1 cellular context compared by ENCODE assay signal in the genomic region with DNA sequence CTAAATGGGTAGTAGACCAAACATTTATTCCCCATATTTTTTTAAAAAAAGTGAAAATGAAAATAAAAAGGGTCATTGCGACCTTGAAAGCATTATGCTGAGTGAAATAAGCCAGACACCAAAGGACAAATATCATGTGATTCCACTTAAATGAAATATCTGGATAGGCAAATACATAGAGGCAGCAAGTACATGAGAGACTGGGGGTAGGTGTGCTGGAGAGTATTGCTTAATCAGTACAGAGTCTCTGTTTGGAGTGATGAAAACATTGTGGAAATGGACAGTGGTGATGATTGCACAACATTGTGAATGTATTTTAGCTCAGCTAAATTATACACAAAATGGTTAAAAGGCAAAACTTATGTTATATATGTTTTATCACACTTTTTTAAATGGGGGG.
TF ChIP-seq lines count a peak whose summit lies in the region.

No MANE protein-coding gene starts in this region.

TF ChIP-seq in HepG2, 621 proteins besides CTCF, POLR2A, EP300 and RAD21 (continued from another document and continues in another):
- TF ChIP-seq, protein P1, sequence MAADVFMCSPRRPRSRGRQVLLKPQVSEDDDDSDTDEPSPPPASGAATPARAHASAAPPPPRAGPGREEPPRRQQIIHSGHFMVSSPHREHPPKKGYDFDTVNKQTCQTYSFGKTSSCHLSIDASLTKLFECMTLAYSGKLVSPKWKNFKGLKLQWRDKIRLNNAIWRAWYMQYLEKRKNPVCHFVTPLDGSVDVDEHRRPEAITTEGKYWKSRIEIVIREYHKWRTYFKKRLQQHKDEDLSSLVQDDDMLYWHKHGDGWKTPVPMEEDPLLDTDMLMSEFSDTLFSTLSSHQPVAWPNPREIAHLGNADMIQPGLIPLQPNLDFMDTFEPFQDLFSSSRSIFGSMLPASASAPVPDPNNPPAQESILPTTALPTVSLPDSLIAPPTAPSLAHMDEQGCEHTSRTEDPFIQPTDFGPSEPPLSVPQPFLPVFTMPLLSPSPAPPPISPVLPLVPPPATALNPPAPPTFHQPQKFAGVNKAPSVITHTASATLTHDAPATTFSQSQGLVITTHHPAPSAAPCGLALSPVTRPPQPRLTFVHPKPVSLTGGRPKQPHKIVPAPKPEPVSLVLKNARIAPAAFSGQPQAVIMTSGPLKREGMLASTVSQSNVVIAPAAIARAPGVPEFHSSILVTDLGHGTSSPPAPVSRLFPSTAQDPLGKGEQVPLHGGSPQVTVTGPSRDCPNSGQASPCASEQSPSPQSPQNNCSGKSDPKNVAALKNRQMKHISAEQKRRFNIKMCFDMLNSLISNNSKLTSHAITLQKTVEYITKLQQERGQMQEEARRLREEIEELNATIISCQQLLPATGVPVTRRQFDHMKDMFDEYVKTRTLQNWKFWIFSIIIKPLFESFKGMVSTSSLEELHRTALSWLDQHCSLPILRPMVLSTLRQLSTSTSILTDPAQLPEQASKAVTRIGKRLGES (CRISPR knock-in tag; IDR thresholded peaks at IDR 0.05; ENCODE audit: borderline replicate concordance) = no peak
- 0 out of 2 replicates have a peak, but pooled peaks have one; percentile 30 for TF ChIP-seq ZNF44 (CRISPR knock-in tag; IDR thresholded peaks at IDR 0.05)
- peak; percentile 82; the same call in 1 of the 2 replicates for TF ChIP-seq ETV5 (CRISPR knock-in tag; IDR thresholded peaks at IDR 0.05; ENCODE audit: borderline replicate concordance)
- TF ChIP-seq, protein P2, sequence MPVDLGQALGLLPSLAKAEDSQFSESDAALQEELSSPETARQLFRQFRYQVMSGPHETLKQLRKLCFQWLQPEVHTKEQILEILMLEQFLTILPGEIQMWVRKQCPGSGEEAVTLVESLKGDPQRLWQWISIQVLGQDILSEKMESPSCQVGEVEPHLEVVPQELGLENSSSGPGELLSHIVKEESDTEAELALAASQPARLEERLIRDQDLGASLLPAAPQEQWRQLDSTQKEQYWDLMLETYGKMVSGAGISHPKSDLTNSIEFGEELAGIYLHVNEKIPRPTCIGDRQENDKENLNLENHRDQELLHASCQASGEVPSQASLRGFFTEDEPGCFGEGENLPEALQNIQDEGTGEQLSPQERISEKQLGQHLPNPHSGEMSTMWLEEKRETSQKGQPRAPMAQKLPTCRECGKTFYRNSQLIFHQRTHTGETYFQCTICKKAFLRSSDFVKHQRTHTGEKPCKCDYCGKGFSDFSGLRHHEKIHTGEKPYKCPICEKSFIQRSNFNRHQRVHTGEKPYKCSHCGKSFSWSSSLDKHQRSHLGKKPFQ (CRISPR knock-in tag; IDR thresholded peaks at IDR 0.05; ENCODE audit: insufficient replicate concordance) = no peak
- TF ChIP-seq ERF (CRISPR knock-in tag; IDR thresholded peaks at IDR 0.05) = 0 out of 2 replicates have a peak, but pooled peaks have one; percentile 38
- TF ChIP-seq KDM6A (CRISPR knock-in tag; IDR thresholded peaks at IDR 0.05; ENCODE audit: low read depth) = peak; percentile 50; the same call in 1 of the 2 replicates
- TF ChIP-seq LCORL (IDR thresholded peaks at IDR 0.05) = 0 out of 2 replicates have a peak, but pooled peaks have one; percentile 27
- TF ChIP-seq LCORL (CRISPR knock-in tag; IDR thresholded peaks at IDR 0.05) = no peak
- no peak for TF ChIP-seq ZNF232 (CRISPR knock-in tag; IDR thresholded peaks at IDR 0.05; ENCODE audit: borderline replicate concordance)
- peak; percentile 94 for TF ChIP-seq FOXA3 (CRISPR knock-in tag; IDR thresholded peaks at IDR 0.05)
- peak; percentile 96 for TF ChIP-seq HNF4G (IDR thresholded peaks at IDR 0.05; ENCODE audit: borderline replicate concordance, low read depth, low read length)
- TF ChIP-seq HNF4G (CRISPR knock-in tag; IDR thresholded peaks at IDR 0.05; ENCODE audit: borderline replicate concordance, low read depth) = peak; percentile 77
- TF ChIP-seq DNMT3B (CRISPR knock-in tag; conservative IDR thresholded peaks at IDR 0.05) = 0 out of 2 replicates have a peak, but pooled peaks have one; percentile 26
- TF ChIP-seq CBX1 (IDR thresholded peaks at IDR 0.05; ENCODE audit: low read depth) = no peak
- no peak for TF ChIP-seq IKZF4 (CRISPR knock-in tag; IDR thresholded peaks at IDR 0.05; ENCODE audit: borderline replicate concordance, low read depth, not compliant biosample characterization)
- no peak for TF ChIP-seq ZSCAN25 (CRISPR knock-in tag; IDR thresholded peaks at IDR 0.05)
- no peak for TF ChIP-seq EED (CRISPR knock-in tag; IDR thresholded peaks at IDR 0.05)
- no peak for TF ChIP-seq HNRNPL (IDR thresholded peaks at IDR 0.05; ENCODE audit: low read depth, low read length)
- no peak for TF ChIP-seq SRY (CRISPR knock-in tag; IDR thresholded peaks at IDR 0.05)
- TF ChIP-seq ZFX (CRISPR knock-in tag; IDR thresholded peaks at IDR 0.05; ENCODE audit: low read depth) = no peak
- TF ChIP-seq, protein P3, sequence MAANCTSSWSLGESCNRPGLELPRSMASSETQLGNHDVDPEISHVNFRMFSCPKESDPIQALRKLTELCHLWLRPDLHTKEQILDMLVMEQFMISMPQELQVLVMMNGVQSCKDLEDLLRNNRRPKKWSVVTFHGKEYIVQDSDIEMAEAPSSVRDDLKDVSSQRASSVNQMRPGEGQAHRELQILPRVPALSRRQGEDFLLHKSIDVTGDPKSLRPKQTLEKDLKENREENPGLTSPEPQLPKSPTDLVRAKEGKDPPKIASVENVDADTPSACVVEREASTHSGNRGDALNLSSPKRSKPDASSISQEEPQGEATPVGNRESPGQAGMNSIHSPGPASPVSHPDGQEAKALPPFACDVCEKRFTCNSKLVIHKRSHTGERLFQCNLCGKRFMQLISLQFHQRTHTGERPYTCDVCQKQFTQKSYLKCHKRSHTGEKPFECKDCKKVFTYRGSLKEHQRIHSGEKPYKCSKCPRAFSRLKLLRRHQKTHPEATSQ (CRISPR knock-in tag; IDR thresholded peaks at IDR 0.05; ENCODE audit: borderline replicate concordance) = peak; percentile 94; the same call in 1 of the 2 replicates
- TF ChIP-seq ZNF660 (CRISPR knock-in tag; IDR thresholded peaks at IDR 0.05; ENCODE audit: borderline replicate concordance, low read depth) = no peak
- TF ChIP-seq, protein P4, sequence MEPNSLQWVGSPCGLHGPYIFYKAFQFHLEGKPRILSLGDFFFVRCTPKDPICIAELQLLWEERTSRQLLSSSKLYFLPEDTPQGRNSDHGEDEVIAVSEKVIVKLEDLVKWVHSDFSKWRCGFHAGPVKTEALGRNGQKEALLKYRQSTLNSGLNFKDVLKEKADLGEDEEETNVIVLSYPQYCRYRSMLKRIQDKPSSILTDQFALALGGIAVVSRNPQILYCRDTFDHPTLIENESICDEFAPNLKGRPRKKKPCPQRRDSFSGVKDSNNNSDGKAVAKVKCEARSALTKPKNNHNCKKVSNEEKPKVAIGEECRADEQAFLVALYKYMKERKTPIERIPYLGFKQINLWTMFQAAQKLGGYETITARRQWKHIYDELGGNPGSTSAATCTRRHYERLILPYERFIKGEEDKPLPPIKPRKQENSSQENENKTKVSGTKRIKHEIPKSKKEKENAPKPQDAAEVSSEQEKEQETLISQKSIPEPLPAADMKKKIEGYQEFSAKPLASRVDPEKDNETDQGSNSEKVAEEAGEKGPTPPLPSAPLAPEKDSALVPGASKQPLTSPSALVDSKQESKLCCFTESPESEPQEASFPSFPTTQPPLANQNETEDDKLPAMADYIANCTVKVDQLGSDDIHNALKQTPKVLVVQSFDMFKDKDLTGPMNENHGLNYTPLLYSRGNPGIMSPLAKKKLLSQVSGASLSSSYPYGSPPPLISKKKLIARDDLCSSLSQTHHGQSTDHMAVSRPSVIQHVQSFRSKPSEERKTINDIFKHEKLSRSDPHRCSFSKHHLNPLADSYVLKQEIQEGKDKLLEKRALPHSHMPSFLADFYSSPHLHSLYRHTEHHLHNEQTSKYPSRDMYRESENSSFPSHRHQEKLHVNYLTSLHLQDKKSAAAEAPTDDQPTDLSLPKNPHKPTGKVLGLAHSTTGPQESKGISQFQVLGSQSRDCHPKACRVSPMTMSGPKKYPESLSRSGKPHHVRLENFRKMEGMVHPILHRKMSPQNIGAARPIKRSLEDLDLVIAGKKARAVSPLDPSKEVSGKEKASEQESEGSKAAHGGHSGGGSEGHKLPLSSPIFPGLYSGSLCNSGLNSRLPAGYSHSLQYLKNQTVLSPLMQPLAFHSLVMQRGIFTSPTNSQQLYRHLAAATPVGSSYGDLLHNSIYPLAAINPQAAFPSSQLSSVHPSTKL (CRISPR knock-in tag; IDR thresholded peaks at IDR 0.05) = peak; percentile 94
- peak; percentile 64 for TF ChIP-seq PITX1 (CRISPR knock-in tag; IDR thresholded peaks at IDR 0.05)
- no peak for TF ChIP-seq SP1 (IDR thresholded peaks at IDR 0.05)
- TF ChIP-seq SP1 (CRISPR knock-in tag; IDR thresholded peaks at IDR 0.05) = no peak
- TF ChIP-seq IRF2 (CRISPR knock-in tag; IDR thresholded peaks at IDR 0.05) = peak; percentile 85
- no peak for TF ChIP-seq ZNF256 (CRISPR knock-in tag; conservative IDR thresholded peaks at IDR 0.05)
- peak; percentile 84; the same call in 1 of the 2 replicates for TF ChIP-seq MED13 (CRISPR knock-in tag; IDR thresholded peaks at IDR 0.05)
- TF ChIP-seq ZNF136 (CRISPR knock-in tag; IDR thresholded peaks at IDR 0.05; ENCODE audit: low read depth) = peak; percentile 92; the same call in 1 of the 2 replicates
- TF ChIP-seq PHF5A (CRISPR knock-in tag; IDR thresholded peaks at IDR 0.05; ENCODE audit: low read depth, unreplicated experiment) = peak; percentile 73
- no peak for TF ChIP-seq HMGA1 (CRISPR knock-in tag; conservative IDR thresholded peaks at IDR 0.05)
- TF ChIP-seq SSRP1 (CRISPR knock-in tag; IDR thresholded peaks at IDR 0.05) = peak; percentile 89; the same call in 1 of the 2 replicates
- peak; percentile 78; the same call in 1 of the 2 replicates for TF ChIP-seq FOXK1 (CRISPR knock-in tag; IDR thresholded peaks at IDR 0.05; ENCODE audit: borderline replicate concordance, low read depth)
- TF ChIP-seq SOX6 (IDR thresholded peaks at IDR 0.05) = no peak
- TF ChIP-seq SOX6 (CRISPR knock-in tag; IDR thresholded peaks at IDR 0.05) = peak; percentile 89
- no peak for TF ChIP-seq HES4 (CRISPR knock-in tag; IDR thresholded peaks at IDR 0.05; ENCODE audit: borderline replicate concordance)
- TF ChIP-seq ZNF652 (CRISPR knock-in tag; IDR thresholded peaks at IDR 0.05; ENCODE audit: borderline replicate concordance, low read depth) = peak; percentile 82
- TF ChIP-seq, protein P5, sequence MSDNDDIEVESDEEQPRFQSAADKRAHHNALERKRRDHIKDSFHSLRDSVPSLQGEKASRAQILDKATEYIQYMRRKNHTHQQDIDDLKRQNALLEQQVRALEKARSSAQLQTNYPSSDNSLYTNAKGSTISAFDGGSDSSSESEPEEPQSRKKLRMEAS (IDR thresholded peaks at IDR 0.05) = peak; percentile 51
- no peak for TF ChIP-seq ZNF33A (CRISPR knock-in tag; IDR thresholded peaks at IDR 0.05; ENCODE audit: borderline replicate concordance)
- peak; percentile 94 for TF ChIP-seq SMAD3 (CRISPR knock-in tag; IDR thresholded peaks at IDR 0.05)
- TF ChIP-seq, protein P6, sequence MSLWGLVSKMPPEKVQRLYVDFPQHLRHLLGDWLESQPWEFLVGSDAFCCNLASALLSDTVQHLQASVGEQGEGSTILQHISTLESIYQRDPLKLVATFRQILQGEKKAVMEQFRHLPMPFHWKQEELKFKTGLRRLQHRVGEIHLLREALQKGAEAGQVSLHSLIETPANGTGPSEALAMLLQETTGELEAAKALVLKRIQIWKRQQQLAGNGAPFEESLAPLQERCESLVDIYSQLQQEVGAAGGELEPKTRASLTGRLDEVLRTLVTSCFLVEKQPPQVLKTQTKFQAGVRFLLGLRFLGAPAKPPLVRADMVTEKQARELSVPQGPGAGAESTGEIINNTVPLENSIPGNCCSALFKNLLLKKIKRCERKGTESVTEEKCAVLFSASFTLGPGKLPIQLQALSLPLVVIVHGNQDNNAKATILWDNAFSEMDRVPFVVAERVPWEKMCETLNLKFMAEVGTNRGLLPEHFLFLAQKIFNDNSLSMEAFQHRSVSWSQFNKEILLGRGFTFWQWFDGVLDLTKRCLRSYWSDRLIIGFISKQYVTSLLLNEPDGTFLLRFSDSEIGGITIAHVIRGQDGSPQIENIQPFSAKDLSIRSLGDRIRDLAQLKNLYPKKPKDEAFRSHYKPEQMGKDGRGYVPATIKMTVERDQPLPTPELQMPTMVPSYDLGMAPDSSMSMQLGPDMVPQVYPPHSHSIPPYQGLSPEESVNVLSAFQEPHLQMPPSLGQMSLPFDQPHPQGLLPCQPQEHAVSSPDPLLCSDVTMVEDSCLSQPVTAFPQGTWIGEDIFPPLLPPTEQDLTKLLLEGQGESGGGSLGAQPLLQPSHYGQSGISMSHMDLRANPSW (CRISPR knock-in tag; IDR thresholded peaks at IDR 0.05; ENCODE audit: borderline replicate concordance) = no peak; the same call in 1 of the 2 replicates
- peak; percentile 59 for TF ChIP-seq ATF7 (IDR thresholded peaks at IDR 0.05)
- TF ChIP-seq ATF7 (CRISPR knock-in tag; IDR thresholded peaks at IDR 0.05) = no peak; the same call in 1 of the 2 replicates
- TF ChIP-seq FOXO1 (CRISPR knock-in tag; IDR thresholded peaks at IDR 0.05) = peak; percentile 95
- TF ChIP-seq TBX2 (CRISPR knock-in tag; IDR thresholded peaks at IDR 0.05; ENCODE audit: borderline replicate concordance) = peak; percentile 74
